Comparison of ENCODE assay signal across 2 cellular contexts in the genomic region with DNA sequence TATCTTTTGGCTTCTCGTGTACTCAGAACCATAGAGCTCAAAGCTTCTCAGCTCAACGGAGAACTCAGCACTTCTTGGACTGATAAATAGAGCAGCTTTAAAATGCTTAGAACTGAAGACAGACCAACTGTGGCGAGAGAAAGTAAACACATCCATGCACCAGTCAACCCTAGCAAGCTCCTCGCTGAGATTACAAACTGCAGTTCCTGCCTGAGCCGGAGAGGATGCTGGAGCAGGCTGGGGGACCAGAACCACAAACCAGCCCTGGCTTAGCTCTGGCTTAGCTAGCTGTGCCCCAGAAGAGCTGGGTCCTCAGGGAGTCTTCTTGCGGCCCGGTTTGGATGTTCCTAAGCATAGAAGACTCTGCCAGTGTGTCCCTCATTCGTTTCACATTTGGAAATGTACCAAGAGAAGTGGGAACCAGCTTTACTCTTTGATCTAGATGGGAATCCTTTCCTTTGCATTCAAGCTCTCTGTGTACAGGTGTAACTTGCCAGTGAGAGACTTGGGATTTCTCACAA.
TF ChIP-seq lines count a peak whose summit lies in the region.

No MANE protein-coding gene starts in this region.

TF ChIP-seq in GM23338, 12 proteins besides CTCF, POLR2A, EP300 and RAD21 (continued from another document):
- TF ChIP-seq ZNF462 (CRISPR knock-in tag; IDR thresholded peaks at IDR 0.05) (no peak), REST (IDR thresholded peaks at IDR 0.05; ENCODE audit: unreplicated experiment) (no peak), ZNF331 (CRISPR knock-in tag; IDR thresholded peaks at IDR 0.05; ENCODE audit: low read depth) (no peak)
- TF ChIP-seq, protein P1, sequence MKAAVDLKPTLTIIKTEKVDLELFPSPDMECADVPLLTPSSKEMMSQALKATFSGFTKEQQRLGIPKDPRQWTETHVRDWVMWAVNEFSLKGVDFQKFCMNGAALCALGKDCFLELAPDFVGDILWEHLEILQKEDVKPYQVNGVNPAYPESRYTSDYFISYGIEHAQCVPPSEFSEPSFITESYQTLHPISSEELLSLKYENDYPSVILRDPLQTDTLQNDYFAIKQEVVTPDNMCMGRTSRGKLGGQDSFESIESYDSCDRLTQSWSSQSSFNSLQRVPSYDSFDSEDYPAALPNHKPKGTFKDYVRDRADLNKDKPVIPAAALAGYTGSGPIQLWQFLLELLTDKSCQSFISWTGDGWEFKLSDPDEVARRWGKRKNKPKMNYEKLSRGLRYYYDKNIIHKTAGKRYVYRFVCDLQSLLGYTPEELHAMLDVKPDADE (IDR thresholded peaks at IDR 0.05): no peak
TF ChIP-seq in GM23338: peak in this region for 0.

TF ChIP-seq in WTC11, 78 proteins besides CTCF, POLR2A, EP300 and RAD21 (continued from another document):
- no peak for TF ChIP-seq ZSCAN18 (CRISPR knock-in tag; IDR thresholded peaks at IDR 0.05)
- TF ChIP-seq ZBTB21 (CRISPR knock-in tag; IDR thresholded peaks at IDR 0.05; ENCODE audit: borderline replicate concordance): no peak
- no peak for TF ChIP-seq STAT6 (CRISPR knock-in tag; conservative IDR thresholded peaks at IDR 0.05; ENCODE audit: low read depth)
- no peak for TF ChIP-seq NR3C1 (CRISPR knock-in tag; conservative IDR thresholded peaks at IDR 0.05; ENCODE audit: low read depth)
- TF ChIP-seq SMAD4 (CRISPR knock-in tag; IDR thresholded peaks at IDR 0.05): no peak
